In the genomic region with DNA sequence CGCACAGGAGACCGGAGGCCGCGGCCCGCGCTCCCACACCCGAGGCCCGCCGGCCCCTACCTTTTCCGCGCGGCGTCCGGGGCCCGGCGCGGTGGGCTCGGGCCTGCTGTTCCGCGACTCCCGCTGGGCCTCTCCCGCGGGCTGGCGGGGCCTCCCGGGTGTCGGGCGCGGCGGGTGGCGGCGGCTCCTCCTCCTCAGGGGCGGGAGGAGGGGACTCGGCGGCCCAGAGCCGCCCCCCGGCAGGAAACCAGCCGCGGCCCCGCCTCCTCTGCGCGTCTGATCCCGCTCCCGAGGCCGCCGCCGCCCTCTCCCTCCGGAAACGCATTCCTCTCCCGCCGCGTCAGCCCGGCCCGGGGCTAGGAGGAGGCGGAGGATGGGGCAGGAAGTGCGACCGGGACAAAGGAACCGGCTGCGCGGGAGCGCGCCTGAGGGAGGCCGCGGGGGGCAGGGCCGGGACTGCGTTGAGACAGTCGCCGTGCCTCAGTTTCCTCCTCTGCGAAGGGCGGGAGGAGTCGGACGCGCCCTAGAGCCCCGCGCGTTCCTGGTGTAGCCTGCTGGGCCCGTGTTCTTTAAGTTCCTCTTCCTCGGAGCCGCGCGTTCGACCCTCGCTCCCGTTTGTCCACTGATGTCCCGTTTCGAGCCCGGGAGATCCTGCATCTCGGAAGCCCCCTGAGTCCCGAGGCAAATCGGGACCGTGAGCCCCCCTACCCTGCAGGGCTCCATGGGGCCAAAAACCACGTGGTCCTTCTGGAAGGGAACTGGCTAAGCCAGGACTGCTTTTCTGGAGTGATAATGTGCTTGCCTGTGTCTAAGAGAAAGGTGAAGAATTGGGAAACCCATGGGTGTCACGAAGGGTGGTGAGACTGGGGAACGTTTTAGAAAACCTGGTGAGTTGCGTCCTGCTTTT, we compare ENCODE assay signal across 8 cellular contexts. TPM values are rescaled to one million over a fixed set of nuclear protein-coding genes. Genes with fewer than 3 reads are reported as not detected.
DNase-seq lines count a peak whose midpoint lies in the region; ATAC-seq and TF ChIP-seq lines count a peak whose summit lies in the region.

A gene (minus strand): TSS at position 146 of the 907 bp plus-strand sequence. CDS start 22,672 bp downstream, outside the sequence.

- H3K4me1 Mint-ChIP-seq in activated CD4-positive, alpha-beta T cell treated with anti-CD3 and anti-CD28 coated beads, Interleukin-2, amount 10 ng/mL, durations not matched to agents 24 days and 14 days, result peaks cover 32% of the 10 kb centered on the region

- peak within 1 kb of the TSS; percentile 97 for H3K4me3 ChIP-seq in coronary artery

- no peaks in the 10 kb centered on the region for H3K36me3 Mint-ChIP-seq in activated CD4-positive, alpha-beta T cell treated with anti-CD3 and anti-CD28 coated beads, Interleukin-2, amount 10 ng/mL, durations not matched to agents 24 days and 14 days (ENCODE audit: low read depth)

- H3K27ac Mint-ChIP-seq in activated CD4-positive, alpha-beta T cell treated with anti-CD3 and anti-CD28 coated beads, Interleukin-2, amount 10 ng/mL, durations not matched to agents 24 days and 14 days, result peak within 1 kb of the TSS; percentile 92

- DNase-seq in Ammon's horn (ENCODE audit: low spot score) (peak; percentile 96), NCI-H524 treated with DMSO at 0.1 percent for 48 hours (lab: John Stamatoyannopoulos, UW) (peak; percentile 8), coronary artery (ENCODE audit: low spot score) (peak; percentile 98), left colon (peak; percentile 97)
- peak; percentile 96 for DNase-seq in activated CD4-positive, alpha-beta T cell treated with anti-CD3 and anti-CD28 coated beads, Interleukin-2, amount 10 ng/mL, durations not matched to agents 24 days and 14 days
- peak; percentile 71 to 83 for DNase-seq in stimulated activated CD4-positive, alpha-beta T cell treated with anti-CD3 and anti-CD28 coated beads, Interleukin-1b, Interleukin-23, amount 100 ng/mL, for 4 hours (ENCODE audit: low read depth in 2 of 2)

- peaks cover 6% of the 10 kb centered on the region for H3K9me3 Mint-ChIP-seq in activated CD4-positive, alpha-beta T cell treated with anti-CD3 and anti-CD28 coated beads, Interleukin-2, amount 10 ng/mL, durations not matched to agents 24 days and 14 days

- ATAC-seq in HG03442 (IDR thresholded peaks at IDR 0.05; ENCODE audit: unreplicated experiment), result peak; percentile 65
- ATAC-seq in left colon, result peak; percentile 89

- no peak for TF ChIP-seq CTCF in coronary artery (IDR thresholded peaks at IDR 0.05)

- peak within 1 kb of the TSS; percentile 96 to 99 for H3K27ac ChIP-seq in coronary artery

- intact Hi-C loops in activated CD4-positive, alpha-beta T cell treated with anti-CD3 and anti-CD28 coated beads, Interleukin-2, amount 10 ng/mL, durations not matched to agents 24 days and 14 days (cut with micrococcal nuclease), result loop anchor here (1.0 to 10.0 kb wide), 8 partner anchors 159 to 1324 kb away; a partner anchor contains a TSS
- intact Hi-C loops in left colon (cut with DNase I, micrococcal nuclease), result no loop called here

- H3K27me3 Mint-ChIP-seq in activated CD4-positive, alpha-beta T cell treated with anti-CD3 and anti-CD28 coated beads, Interleukin-2, amount 10 ng/mL, durations not matched to agents 24 days and 14 days, result peaks cover 9% of the 10 kb centered on the region

- peak; percentile 67 for TF ChIP-seq POLR2A in GM19193 (IDR thresholded peaks at IDR 0.05; ENCODE audit: extremely low read depth, insufficient read depth, insufficient read length)

- H3K4me3 Mint-ChIP-seq in activated CD4-positive, alpha-beta T cell treated with anti-CD3 and anti-CD28 coated beads, Interleukin-2, amount 10 ng/mL, durations not matched to agents 24 days and 14 days, result peak within 1 kb of the TSS; percentile 86

RNA-seq across cellular contexts. Expression of the gene that starts here (rescaled TPM):
- 50.5 and 57.5 TPM in 2 replicates for total RNA-seq in activated CD4-positive, alpha-beta T cell treated with anti-CD3 and anti-CD28 coated beads, Interleukin-2, amount 10 ng/mL, durations not matched to agents 24 days and 14 days
- total RNA-seq in left colon, result 100 to 1,000 TPM; 303 to 331 TPM

Comparison
In these comparisons a context has a peak if more than half of its experiments do, and no peak if none do; other contexts are left out.
1. Peak in every context shown above with its lines: DNase-seq, ATAC-seq, H3K4me3 ChIP-seq and H3K27ac ChIP-seq.
2. DNase-seq: peak in every context shown above with its lines; median percentile 98 in coronary artery; 97 in left colon; 96 in Ammon's horn; 96 in activated CD4-positive, alpha-beta T cell treated with anti-CD3 and anti-CD28 coated beads, Interleukin-2, amount 10 ng/mL, durations not matched to agents 24 days and 14 days; 77 in stimulated activated CD4-positive, alpha-beta T cell treated with anti-CD3 and anti-CD28 coated beads, Interleukin-1b, Interleukin-23, amount 100 ng/mL, for 4 hours; 8 in NCI-H524 treated with DMSO at 0.1 percent for 48 hours.